Comparison of ENCODE assay signal across 19 cellular contexts in genomic region chr2:3465328-3465727, GRCh38. TPM values are rescaled to one million over a fixed set of nuclear protein-coding genes. Genes with fewer than 3 reads are reported as not detected.
A peak's percentile ranks its signal among the peaks of the same experiment; 100 is the strongest.
DNase-seq lines count a peak whose midpoint lies in the region; ATAC-seq, FAIRE-seq and TF ChIP-seq lines count a peak whose summit lies in the region.
"Had no signal": no experiment of that assay in that cellular context is flagged by ENCODE, and none has a peak within 500 bp of the region (broad histone marks: within the 10 kb centered on the region; RNA-seq: fewer than 3 reads in every experiment).

No MANE protein-coding gene starts in this region.

- POLR2A ChIA-PET in HepG2 (lab: Yijun Ruan, JAX) = interaction anchor here (0.8 to 4.1 kb wide), 18 partner anchors 11 to 192 kb away, joined by 3 to 35 read pairs (median 5); partner anchors contain the start of genes EIPR1, RNASEH1 and TRAPPC12

- peaks cover 11% of the 10 kb centered on the region for H3K36me3 Mint-ChIP-seq in activated naive CD8-positive, alpha-beta T cell treated with anti-CD3 and anti-CD28 coated beads for 36 hours

- TF ChIP-seq POLR2A in HepG2 (IDR thresholded peaks at IDR 0.05; ENCODE audit: insufficient read depth in 1 of 2, low read depth in 2 of 2, low read length in 2 of 2) (no peak), spleen (IDR thresholded peaks at IDR 0.05) (no peak)

- peak; percentile 13 for ATAC-seq in HepG2

- H2AFZ ChIP-seq in HepG2 (ENCODE audit: low read length) = no peak overlapping the region

- no peaks in the 10 kb centered on the region for H3K79me2 ChIP-seq in HepG2 (ENCODE audit: insufficient read depth, low read length)

- no peaks in the 10 kb centered on the region for H3K9me3 Mint-ChIP-seq in activated naive CD8-positive, alpha-beta T cell treated with anti-CD3 and anti-CD28 coated beads for 36 hours
- H3K9me3 Mint-ChIP-seq: activated CD4-positive, alpha-beta memory T cell treated with anti-CD3 and anti-CD28 coated beads for 36 hours; dendritic cell treated with granulocyte-macrophage colony-stimulating factor and Interleukin-4, amounts not matched to agents 40 ng/mL and 50 ng/mL, for 4 days; WTC11 had no signal

- no peak for TF ChIP-seq RAD21 in HepG2 (CRISPR knock-in tag; IDR thresholded peaks at IDR 0.05)

- no peaks in the 10 kb centered on the region for H4K20me1 ChIP-seq in HepG2 (ENCODE audit: insufficient read depth, low read length)

- TF ChIP-seq CTCF in ascending aorta (IDR thresholded peaks at IDR 0.05) = no peak
- no peak for TF ChIP-seq CTCF in HepG2 (CRISPR knock-in tag; IDR thresholded peaks at IDR 0.05)
- no peak for TF ChIP-seq CTCF in spleen (IDR thresholded peaks at IDR 0.05 in 8 of 11, conservative IDR thresholded peaks at IDR 0.05 in 3 of 11)

- no peaks in the 10 kb centered on the region for H3K9me3 ChIP-seq in ascending aorta
- H3K9me3 ChIP-seq in HepG2 (ENCODE audit: low read length) = no peaks in the 10 kb centered on the region
- H3K9me3 ChIP-seq in spleen = no peaks in the 10 kb centered on the region

- H3K4me2 ChIP-seq in HepG2 (ENCODE audit: low read depth, low read length) = peak overlapping the region; percentile 59

- peak overlapping the region; percentile 60 to 82 for H3K27ac ChIP-seq in ascending aorta
- peak overlapping the region; percentile 84 for H3K27ac ChIP-seq in HepG2 (ENCODE audit: extremely low read length, insufficient read depth, low read length)
- no peak overlapping the region for H3K27ac ChIP-seq in spleen
- H3K27ac ChIP-seq: foreskin keratinocyte had no signal

- no peaks in the 10 kb centered on the region for H3K27me3 Mint-ChIP-seq in activated naive CD8-positive, alpha-beta T cell treated with anti-CD3 and anti-CD28 coated beads for 36 hours
- H3K27me3 Mint-ChIP-seq: activated CD4-positive, alpha-beta memory T cell treated with anti-CD3 and anti-CD28 coated beads for 36 hours; dendritic cell treated with granulocyte-macrophage colony-stimulating factor and Interleukin-4, amounts not matched to agents 40 ng/mL and 50 ng/mL, for 4 days had no signal

- peak overlapping the region; percentile 69 for H3K9ac ChIP-seq in HepG2 (ENCODE audit: insufficient read depth, low read depth, low read length)

- H3K36me3 ChIP-seq in ascending aorta (peaks cover 30 to 45% of the 10 kb centered on the region in 2 donors), HepG2 (replicated peaks in 1 of 2; ENCODE audit: control insufficient read depth in 1 of 2, insufficient read depth in 2 of 2, low read length in 2 of 2) (peaks cover 11 to 20% of the 10 kb centered on the region in 2 experiments; a peak in 4 of 5 replicates), spleen (peaks cover 0 to 93% (median 61%) of the 10 kb centered on the region in 6 donors)

- no peak overlapping the region for H3K4me3 Mint-ChIP-seq in activated naive CD8-positive, alpha-beta T cell treated with anti-CD3 and anti-CD28 coated beads for 36 hours
- H3K4me3 Mint-ChIP-seq: activated CD4-positive, alpha-beta memory T cell treated with anti-CD3 and anti-CD28 coated beads for 36 hours; brain; dendritic cell treated with granulocyte-macrophage colony-stimulating factor and Interleukin-4, amounts not matched to agents 40 ng/mL and 50 ng/mL, for 4 days; WTC11 had no signal

- peaks cover 9% of the 10 kb centered on the region for H3K4me1 Mint-ChIP-seq in activated naive CD8-positive, alpha-beta T cell treated with anti-CD3 and anti-CD28 coated beads for 36 hours

- FAIRE-seq in HepG2 (lab: Jason Lieb, UNC) = no peak

- in situ Hi-C loops in HepG2 (cut with HindIII; ENCODE audit: extremely low pct_ligation_motif_present, low pct_unique_long_range_greater_than_20kb) = no loop called here

- 84% methylated on average over 28 of the region's 28 CpGs for WGBS in HepG2 (ENCODE audit: low lambda C conversion rate)
- 93 to 96% (median 95%) methylated on average over 28 of the region's 28 CpGs for WGBS in spleen, 5 donors

- peaks cover 7 to 21% of the 10 kb centered on the region in 2 donors for H3K4me1 ChIP-seq in ascending aorta
- H3K4me1 ChIP-seq in HepG2 (ENCODE audit: insufficient read depth, low read length) = peaks cover 39% of the 10 kb centered on the region
- H3K4me1 ChIP-seq in spleen = peaks cover 3 to 22% (median 13%) of the 10 kb centered on the region in 6 donors
- H3K4me1 ChIP-seq: foreskin keratinocyte had no signal

- CTCF ChIA-PET in HepG2 (lab: Yijun Ruan, JAX; ENCODE audit: low intra/inter-chr PET ratio, low total read pairs) = no interaction called here

- intact Hi-C loops in ascending aorta (cut with DNase I) = loop anchor here (10.0 kb wide), 1 partner anchor 1811 kb away; no protein-coding TSS in a partner anchor
- intact Hi-C loops in HepG2 (cut with micrococcal nuclease; ENCODE audit: unreplicated experiment) = loop anchor here (1.0 to 5.0 kb wide), 2 partner anchors 88 to 185 kb away; partner anchors contain the start of genes EIPR1 and TRAPPC12
- intact Hi-C loops in spleen (cut with DNase I; ENCODE audit: low total_unique reads) = no loop called here

- DNase-seq in LHCN-M2 (ENCODE audit: low read depth) (peak; percentile 64), ascending aorta (ENCODE audit: low spot score in 2 of 2) (peak in 1 of 2 donors; percentile 60), HepG2 (ENCODE audit: low spot score) (no peak), spleen (peak; percentile 67), NCI-H2227 treated with DMSO at 0.1 percent for 48 hours (lab: John Stamatoyannopoulos, UW) (no peak)
- DNase-seq in activated naive CD8-positive, alpha-beta T cell treated with anti-CD3 and anti-CD28 coated beads for 36 hours = no peak
- no peak for DNase-seq in stimulated activated CD4-positive, alpha-beta T cell treated with anti-CD3 and anti-CD28 coated beads, Interleukin-4, amount 100 ng/mL, for 24 hours
- DNase-seq: activated CD4-positive, alpha-beta memory T cell treated with anti-CD3 and anti-CD28 coated beads for 36 hours; activated naive CD4-positive, alpha-beta T cell treated with Interleukin-2 at 50 U/mL for 16 hours; AML-193; DND-41; NCI-H1105; NCI-H526 treated with DMSO at 0.1 percent for 48 hours; SIG-M5; stimulated activated CD4-positive, alpha-beta T cell treated with anti-CD3 and anti-CD28 coated beads, Interleukin-15, amount 100 ng/mL, for 24 hours had no signal

- H3K4me3 ChIP-seq in ascending aorta (no peak overlapping the region), HepG2 (replicated peaks in 1 of 3; ENCODE audit: insufficient read depth in 1 of 3, low read depth in 2 of 3, low read length in 3 of 3) (peak overlapping the region in 1 of 3 experiments; percentile 17; a peak in 1 of 6 replicates), spleen (no peak overlapping the region)

- H3K27me3 ChIP-seq in ascending aorta (no peaks in the 10 kb centered on the region), HepG2 (ENCODE audit: control insufficient read depth in 1 of 2, insufficient read depth in 2 of 2, low read length in 2 of 2) (no peaks in the 10 kb centered on the region), spleen (replicated peaks in 1 of 7) (no peaks in the 10 kb centered on the region)
- H3K27me3 ChIP-seq: foreskin keratinocyte had no signal

- no peak overlapping the region for H3K27ac Mint-ChIP-seq in activated naive CD8-positive, alpha-beta T cell treated with anti-CD3 and anti-CD28 coated beads for 36 hours
- H3K27ac Mint-ChIP-seq: activated CD4-positive, alpha-beta memory T cell treated with anti-CD3 and anti-CD28 coated beads for 36 hours; dendritic cell treated with granulocyte-macrophage colony-stimulating factor and Interleukin-4, amounts not matched to agents 40 ng/mL and 50 ng/mL, for 4 days; WTC11 had no signal

- TF ChIP-seq EP300 in HepG2 (IDR thresholded peaks at IDR 0.05; ENCODE audit: low read depth in 2 of 2, low read length in 2 of 2) (no peak), HepG2 (CRISPR knock-in tag; IDR thresholded peaks at IDR 0.05; ENCODE audit: borderline replicate concordance) (no peak)

- BruUV-seq in HepG2 (replicated peaks; lab: Mats Ljungman, UMichigan) = TSS peak; percentile 98

TF ChIP-seq in HepG2, 621 proteins besides CTCF, POLR2A, EP300 and RAD21 (continues in another document):
- TF ChIP-seq TGIF2 (CRISPR knock-in tag; IDR thresholded peaks at IDR 0.05) (peak; percentile 2; the same call in 1 of the 2 replicates), NRL (CRISPR knock-in tag; IDR thresholded peaks at IDR 0.05; ENCODE audit: borderline replicate concordance) (peak; percentile 30; the same call in 1 of the 2 replicates), ZNF136 (CRISPR knock-in tag; IDR thresholded peaks at IDR 0.05; ENCODE audit: low read depth) (0 out of 2 replicates have a peak, but pooled peaks have one; percentile 1), ZSCAN21 (CRISPR knock-in tag; IDR thresholded peaks at IDR 0.05; ENCODE audit: borderline replicate concordance) (0 out of 2 replicates have a peak, but pooled peaks have one; percentile 17)

RNA-seq across cellular contexts. Expression of gene ADI1, which starts 54.0 kb away (rescaled TPM):
- total RNA-seq in LHCN-M2 (2014; rRNA removed) (60.0 and 61.8 TPM in 2 replicates), ascending aorta (40.9 TPM), HepG2 (2016; rRNA removed; fragmentation: Illumina TruSeq; extraction: Trizol) (123 and 135 TPM in 2 replicates), spleen (100 to 1,000 TPM in 1 of 7 donors, 10 to 100 TPM in 6; 36.5 to 106 (median 55.8) TPM)
- polyA plus RNA-seq in LHCN-M2 (2012) = 68.6 TPM
- 16.6 and 17.0 TPM in 2 replicates for total RNA-seq in HepG2 (2016; cell fraction: cytosol; rRNA removed; fragmentation: Illumina TruSeq; extraction: Trizol; ENCODE audit: low read depth)
- total RNA-seq in HepG2 (2016; cell fraction: insoluble cytoplasmic fraction; rRNA removed; fragmentation: Illumina TruSeq; extraction: Trizol) = 124 and 138 TPM in 2 replicates
- total RNA-seq in HepG2 (2016; cell fraction: membrane; rRNA removed; fragmentation: Illumina TruSeq; extraction: Trizol) = 45.5 and 47.8 TPM in 2 replicates
- 54.5 and 64.3 TPM in 2 replicates for total RNA-seq in HepG2 (2016; cell fraction: nucleus; rRNA removed; fragmentation: Illumina TruSeq; extraction: Trizol)
- polyA plus RNA-seq in HepG2 (2011; rRNA removed) (21.3 and 28.7 TPM in 2 replicates), spleen (10 to 100 TPM; 31.8 to 56.0 (median 48.4) TPM)
- 22.7 and 24.5 TPM in 2 replicates for polyA plus RNA-seq in HepG2 (2011; cell fraction: cytosol; rRNA removed)
- 16.1 and 17.6 TPM in 2 replicates for polyA plus RNA-seq in HepG2 (2011; cell fraction: nucleus; rRNA removed)
- 22.9 and 33.0 TPM in 2 replicates for polyA plus RNA-seq in HepG2 (2012)
- 20.5 and 20.6 TPM in 2 replicates for polyA plus RNA-seq in HepG2 (2016; cell fraction: cytosol; fragmentation: Illumina TruSeq; extraction: Trizol; ENCODE audit: low read depth)
- polyA plus RNA-seq in HepG2 (2016; cell fraction: insoluble cytoplasmic fraction; fragmentation: Illumina TruSeq; extraction: Trizol; ENCODE audit: low read depth) = 160 TPM in 2 replicates
- polyA plus RNA-seq in HepG2 (2016; cell fraction: membrane; fragmentation: Illumina TruSeq; extraction: Trizol; ENCODE audit: low read depth) = 42.7 and 43.1 TPM in 2 replicates
- 92.2 and 100 TPM in 2 replicates for polyA plus RNA-seq in HepG2 (2016; cell fraction: nucleus; fragmentation: Illumina TruSeq; extraction: Trizol; ENCODE audit: insufficient read depth, low read depth)
- polyA minus RNA-seq in HepG2 (2011; rRNA and poly(A)+ RNA removed; ENCODE audit: low replicate concordance) = 15.1 and 19.1 TPM in 2 replicates
- polyA minus RNA-seq in HepG2 (2011; cell fraction: cytosol; rRNA and poly(A)+ RNA removed) = 13.2 and 18.8 TPM in 2 replicates
- polyA minus RNA-seq in HepG2 (2011; cell fraction: nucleus; rRNA and poly(A)+ RNA removed) = 19.3 and 23.8 TPM in 2 replicates
- total RNA-seq in activated naive CD8-positive, alpha-beta T cell treated with anti-CD3 and anti-CD28 coated beads for 36 hours = 10 to 100 TPM; 22.8 to 23.7 TPM

Comparison
In these comparisons a context has a peak if more than half of its experiments do, and no peak if none do; other contexts are left out.
1. DNase-seq: peak in LHCN-M2 (single experiment) and spleen (single experiment); none in HepG2 (single experiment), activated naive CD8-positive, alpha-beta T cell treated with anti-CD3 and anti-CD28 coated beads for 36 hours (single experiment), NCI-H2227 treated with DMSO at 0.1 percent for 48 hours (single experiment) and stimulated activated CD4-positive, alpha-beta T cell treated with anti-CD3 and anti-CD28 coated beads, Interleukin-4, amount 100 ng/mL, for 24 hours (single experiment).
2. H3K27ac ChIP-seq: peak in ascending aorta (2 of 2) and HepG2 (single experiment); none in spleen (0 of 8).